ENCODE assay signal across 9 cellular contexts in the genomic region with DNA sequence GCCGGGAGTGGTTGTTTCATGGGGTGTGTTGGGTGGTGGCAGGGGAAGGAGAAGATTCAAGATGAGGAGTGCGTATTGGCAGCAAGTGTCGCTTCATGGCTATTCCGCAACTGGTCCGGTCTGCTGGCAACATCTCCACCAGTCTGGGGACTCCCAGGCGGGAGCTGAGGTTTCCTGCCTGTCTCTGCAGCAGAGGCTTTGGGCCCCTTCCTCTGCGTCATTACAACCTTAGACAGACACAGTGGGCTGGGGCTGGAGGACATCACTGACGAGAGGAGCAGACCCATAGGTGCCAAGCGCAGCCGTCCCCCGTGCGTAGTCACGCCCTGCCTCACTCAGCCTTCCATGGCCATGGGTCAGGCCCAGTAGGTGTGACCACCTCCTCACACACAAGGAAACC. TPM values are rescaled to one million over a fixed set of nuclear protein-coding genes. Genes with fewer than 3 reads are reported as not detected.
DNase-seq lines count a peak whose midpoint lies in the region; ATAC-seq, FAIRE-seq and TF ChIP-seq lines count a peak whose summit lies in the region.
"Had no signal": no experiment of that assay in that cellular context is flagged by ENCODE, and none has a peak within 500 bp of the region (broad histone marks: within the 10 kb centered on the region; RNA-seq: fewer than 3 reads in every experiment).

No MANE protein-coding gene starts in this region.

- no peak for TF ChIP-seq POLR2A in adrenal gland (IDR thresholded peaks at IDR 0.05)

- peak overlapping the region; percentile 96 for H3K27ac ChIP-seq in RWPE1
- peak overlapping the region in 3 of 5 donors; percentile 43 to 63 (median 56) for H3K27ac ChIP-seq in adrenal gland
- H3K27ac ChIP-seq in small intestine (ENCODE audit: low read depth in 1 of 2, low read length in 1 of 2) = peak overlapping the region; percentile 1 to 17
- H3K27ac ChIP-seq: SJCRH30 had no signal

- POLR2A ChIA-PET in RWPE1 (lab: Yijun Ruan, JAX; ENCODE audit: low non-redundant PET) = no interaction called here

- 0 out of 2 replicates have a peak overlapping the region, but pooled peaks have one; percentile 5 for H3K4me3 ChIP-seq in GM12865 (ENCODE audit: low read depth, low read length)
- no peak overlapping the region for H3K4me3 ChIP-seq in adrenal gland
- no peak overlapping the region for H3K4me3 ChIP-seq in small intestine (ENCODE audit: low read depth in 1 of 2, low read length in 2 of 2)
- H3K4me3 ChIP-seq: SJCRH30 had no signal

- no peak for FAIRE-seq in small intestine (lab: Jason Lieb, UNC)

- CTCF ChIA-PET in RWPE1 (lab: Yijun Ruan, JAX) = interaction anchor here (0.8 kb wide), 1 partner anchor 344 kb away, joined by 4 read pairs; no protein-coding TSS in a partner anchor

- no peak for TF ChIP-seq CTCF in GM12865 (IDR thresholded peaks at IDR 0.05; ENCODE audit: insufficient read depth, low read depth, low read length, missing control alignments)
- TF ChIP-seq CTCF in RWPE1 (conservative IDR thresholded peaks at IDR 0.05; ENCODE audit: low read depth) = no peak
- TF ChIP-seq CTCF in adrenal gland (IDR thresholded peaks at IDR 0.05) = no peak

- H3K36me3 ChIP-seq in adrenal gland (replicated peaks in 1 of 2) = peaks cover 0 to 46% of the 10 kb centered on the region in 2 donors
- H3K36me3 ChIP-seq in small intestine (ENCODE audit: control insufficient read depth in 2 of 2, insufficient read depth in 2 of 2, low read length in 2 of 2) = peaks cover 2 to 9% of the 10 kb centered on the region in 2 donors

- DNase-seq in GM12865 (ENCODE audit: low read depth) (peak; percentile 51), RWPE1 (ENCODE audit: low spot score) (no peak), adrenal gland (peak in 1 of 7 donors; percentile 63), small intestine (no peak), cardiac septum (ENCODE audit: low spot score) (no peak), SW480 (ENCODE audit: low spot score) (no peak), DMS153 treated with DMSO at 0.1 percent for 48 hours (lab: John Stamatoyannopoulos, UW; ENCODE audit: unreplicated experiment) (no peak)
- DNase-seq: SJCRH30 had no signal

- intact Hi-C loops in adrenal gland (cut with DNase I) (loop anchor here in 1 of 2 donors (10.0 kb wide), 1 partner anchor 65 kb away; a partner anchor contains a TSS), cardiac septum (cut with DNase I) (no loop called here)

- no peaks in the 10 kb centered on the region for H3K9me3 ChIP-seq in adrenal gland (replicated peaks in 1 of 3)
- no peaks in the 10 kb centered on the region for H3K9me3 ChIP-seq in small intestine (ENCODE audit: control insufficient read depth, low read depth)
- H3K9me3 ChIP-seq: SJCRH30 had no signal

- ATAC-seq in GM18520 (IDR thresholded peaks at IDR 0.05; ENCODE audit: unreplicated experiment) = no peak

- no peaks in the 10 kb centered on the region for H3K27me3 ChIP-seq in adrenal gland
- no peaks in the 10 kb centered on the region for H3K27me3 ChIP-seq in small intestine (ENCODE audit: control insufficient read depth in 2 of 2, insufficient read depth in 2 of 2, low read length in 2 of 2)
- H3K27me3 ChIP-seq: SJCRH30 had no signal

- 65 to 79% (median 76%) methylated on average over 10 to 13 of the region's 13 CpGs for WGBS in adrenal gland, 4 donors
- WGBS in small intestine, 3 donors = 84 to 89% (median 87%) methylated on average over 13 of the region's 13 CpGs

- peaks cover 32 to 50% of the 10 kb centered on the region in 2 donors for H3K4me1 ChIP-seq in adrenal gland (replicated peaks in 1 of 2)
- peaks cover 0 to 6% of the 10 kb centered on the region in 2 donors for H3K4me1 ChIP-seq in small intestine (ENCODE audit: control insufficient read depth in 2 of 2, insufficient read depth in 1 of 2, low read depth in 1 of 2, low read length in 1 of 2)
- H3K4me1 ChIP-seq: SJCRH30 had no signal

RNA-seq across cellular contexts. Expression of a gene that starts 38.6 kb away (rescaled TPM):
- 10 to 100 TPM; 30.6 to 87.4 (median 57.8) TPM for total RNA-seq in adrenal gland
- polyA plus RNA-seq in adrenal gland = 10 to 100 TPM; 24.6 to 59.4 (median 31.9) TPM
- 10 to 100 TPM; 25.7 to 48.8 (median 39.2) TPM for polyA plus RNA-seq in small intestine
- total RNA-seq in cardiac septum = 7.4 TPM

Comparison
In these comparisons a context has a peak if more than half of its experiments do, and no peak if none do; other contexts are left out.
1. H3K27ac ChIP-seq: peak in every context shown above with its lines; median percentile 96 in RWPE1; 56 in adrenal gland; 9 in small intestine.